ENCODE assay signal across 1 cellular context in the genomic region with DNA sequence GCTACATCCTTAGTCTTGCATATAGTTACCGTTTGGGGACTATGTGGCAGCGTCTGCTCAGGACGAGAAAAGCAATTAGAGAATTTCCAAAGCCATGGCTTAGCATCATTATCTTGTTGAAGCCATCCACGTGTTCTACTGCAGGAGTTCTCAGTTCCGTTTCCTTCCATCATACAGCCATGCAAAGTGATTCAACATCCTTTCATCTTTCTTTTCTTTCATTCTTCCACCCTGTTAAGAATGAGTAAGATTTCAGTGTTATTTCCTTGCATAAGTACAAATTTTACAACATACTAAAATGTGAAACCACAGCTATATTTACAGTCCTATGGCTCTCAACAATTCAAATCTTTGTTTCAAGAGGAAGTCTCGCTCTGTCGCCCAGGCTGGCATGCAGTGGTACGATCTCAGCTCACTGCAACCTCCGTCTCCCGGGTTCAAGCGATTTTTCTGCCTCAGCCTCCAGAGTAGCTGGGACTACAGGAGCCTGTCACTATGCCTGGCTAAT.
TF ChIP-seq lines count a peak whose summit lies in the region.

No MANE protein-coding gene starts in this region.

TF ChIP-seq in GM12878, 131 proteins besides CTCF, POLR2A, EP300 and RAD21 (continues in another document):
- TF ChIP-seq TCF12 (IDR thresholded peaks at IDR 0.05; ENCODE audit: low read depth, low read length) (no peak), TCF7 (IDR thresholded peaks at IDR 0.05; ENCODE audit: borderline replicate concordance) (peak; percentile 80), CHD4 (IDR thresholded peaks at IDR 0.05) (no peak), BMI1 (IDR thresholded peaks at IDR 0.05; ENCODE audit: borderline replicate concordance) (no peak), MEF2B (IDR thresholded peaks at IDR 0.05; ENCODE audit: partially characterized antibody, poor library complexity, severe bottlenecking) (peak; percentile 62), TARDBP (IDR thresholded peaks at IDR 0.05; ENCODE audit: borderline replicate concordance) (no peak), FOXM1 (IDR thresholded peaks at IDR 0.05; ENCODE audit: low read depth, low read length) (peak; percentile 65; the same call in 1 of the 2 replicates), JUND (IDR thresholded peaks at IDR 0.05; ENCODE audit: low read depth, low read length) (no peak), RUNX3 (IDR thresholded peaks at IDR 0.05; ENCODE audit: low read length) (peak; percentile 84), MTA3 (IDR thresholded peaks at IDR 0.05; ENCODE audit: borderline replicate concordance, low read length) (0 out of 2 replicates have a peak, but pooled peaks have one; percentile 42), SMARCA5 (IDR thresholded peaks at IDR 0.05) (no peak), ZNF274 (IDR thresholded peaks at IDR 0.05; ENCODE audit: insufficient read depth, insufficient read length) (no peak), STAT1 (conservative IDR thresholded peaks at IDR 0.05) (no peak), TBL1XR1 (IDR thresholded peaks at IDR 0.05; ENCODE audit: low read depth, low read length) (peak; percentile 59; the same call in 1 of the 2 replicates), RBBP5 (conservative IDR thresholded peaks at IDR 0.05) (no peak), TAF1 (IDR thresholded peaks at IDR 0.05; ENCODE audit: borderline replicate concordance, low read depth, low read length) (no peak), NR2C1 (IDR thresholded peaks at IDR 0.05) (no peak), ZNF217 (IDR thresholded peaks at IDR 0.05) (0 out of 2 replicates have a peak, but pooled peaks have one; percentile 38), NBN (IDR thresholded peaks at IDR 0.05) (0 out of 2 replicates have a peak, but pooled peaks have one; percentile 53), EGR1 (IDR thresholded peaks at IDR 0.05; ENCODE audit: borderline replicate concordance in 1 of 2, low read depth in 2 of 2, low read length in 2 of 2) (no peak), ZNF24 (IDR thresholded peaks at IDR 0.05) (peak; percentile 62), CHD1 (IDR thresholded peaks at IDR 0.05; ENCODE audit: low read depth, low read length) (no peak), ZSCAN29 (IDR thresholded peaks at IDR 0.05) (no peak), HDGF (IDR thresholded peaks at IDR 0.05) (no peak), POLR2AphosphoS5 (IDR thresholded peaks at IDR 0.05; ENCODE audit: low read length) (no peak), IKZF1 (conservative IDR thresholded peaks at IDR 0.05) (peak; percentile 72), KDM1A (IDR thresholded peaks at IDR 0.05; ENCODE audit: borderline replicate concordance) (no peak), YY1 (IDR thresholded peaks at IDR 0.05; ENCODE audit: low read depth, low read length) (no peak), CREM (IDR thresholded peaks at IDR 0.05; ENCODE audit: low read depth) (peak; percentile 37; the same call in 1 of the 2 replicates), DPF2 (IDR thresholded peaks at IDR 0.05) (peak; percentile 66), LARP7 (IDR thresholded peaks at IDR 0.05) (no peak), RAD51 (IDR thresholded peaks at IDR 0.05) (peak; percentile 64; the same call in 1 of the 2 replicates), NRF1 (conservative IDR thresholded peaks at IDR 0.05; ENCODE audit: low read depth, low read length) (no peak), CEBPB (IDR thresholded peaks at IDR 0.05; ENCODE audit: borderline replicate concordance in 1 of 2, low read depth in 2 of 2, low read length in 2 of 2) (no peak), EZH2 (IDR thresholded peaks at IDR 0.05; ENCODE audit: borderline replicate concordance, control insufficient read depth, low read depth, low read length) (no peak), STAT3 (IDR thresholded peaks at IDR 0.05; ENCODE audit: low read depth, low read length) (no peak)
- TF ChIP-seq, protein P1, sequence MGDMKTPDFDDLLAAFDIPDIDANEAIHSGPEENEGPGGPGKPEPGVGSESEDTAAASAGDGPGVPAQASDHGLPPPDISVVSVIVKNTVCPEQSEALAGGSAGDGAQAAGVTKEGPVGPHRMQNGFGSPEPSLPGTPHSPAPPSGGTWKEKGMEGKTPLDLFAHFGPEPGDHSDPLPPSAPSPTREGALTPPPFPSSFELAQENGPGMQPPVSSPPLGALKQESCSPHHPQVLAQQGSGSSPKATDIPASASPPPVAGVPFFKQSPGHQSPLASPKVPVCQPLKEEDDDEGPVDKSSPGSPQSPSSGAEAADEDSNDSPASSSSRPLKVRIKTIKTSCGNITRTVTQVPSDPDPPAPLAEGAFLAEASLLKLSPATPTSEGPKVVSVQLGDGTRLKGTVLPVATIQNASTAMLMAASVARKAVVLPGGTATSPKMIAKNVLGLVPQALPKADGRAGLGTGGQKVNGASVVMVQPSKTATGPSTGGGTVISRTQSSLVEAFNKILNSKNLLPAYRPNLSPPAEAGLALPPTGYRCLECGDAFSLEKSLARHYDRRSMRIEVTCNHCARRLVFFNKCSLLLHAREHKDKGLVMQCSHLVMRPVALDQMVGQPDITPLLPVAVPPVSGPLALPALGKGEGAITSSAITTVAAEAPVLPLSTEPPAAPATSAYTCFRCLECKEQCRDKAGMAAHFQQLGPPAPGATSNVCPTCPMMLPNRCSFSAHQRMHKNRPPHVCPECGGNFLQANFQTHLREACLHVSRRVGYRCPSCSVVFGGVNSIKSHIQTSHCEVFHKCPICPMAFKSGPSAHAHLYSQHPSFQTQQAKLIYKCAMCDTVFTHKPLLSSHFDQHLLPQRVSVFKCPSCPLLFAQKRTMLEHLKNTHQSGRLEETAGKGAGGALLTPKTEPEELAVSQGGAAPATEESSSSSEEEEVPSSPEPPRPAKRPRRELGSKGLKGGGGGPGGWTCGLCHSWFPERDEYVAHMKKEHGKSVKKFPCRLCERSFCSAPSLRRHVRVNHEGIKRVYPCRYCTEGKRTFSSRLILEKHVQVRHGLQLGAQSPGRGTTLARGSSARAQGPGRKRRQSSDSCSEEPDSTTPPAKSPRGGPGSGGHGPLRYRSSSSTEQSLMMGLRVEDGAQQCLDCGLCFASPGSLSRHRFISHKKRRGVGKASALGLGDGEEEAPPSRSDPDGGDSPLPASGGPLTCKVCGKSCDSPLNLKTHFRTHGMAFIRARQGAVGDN (IDR thresholded peaks at IDR 0.05), result peak; percentile 95
- TF ChIP-seq, protein P2, sequence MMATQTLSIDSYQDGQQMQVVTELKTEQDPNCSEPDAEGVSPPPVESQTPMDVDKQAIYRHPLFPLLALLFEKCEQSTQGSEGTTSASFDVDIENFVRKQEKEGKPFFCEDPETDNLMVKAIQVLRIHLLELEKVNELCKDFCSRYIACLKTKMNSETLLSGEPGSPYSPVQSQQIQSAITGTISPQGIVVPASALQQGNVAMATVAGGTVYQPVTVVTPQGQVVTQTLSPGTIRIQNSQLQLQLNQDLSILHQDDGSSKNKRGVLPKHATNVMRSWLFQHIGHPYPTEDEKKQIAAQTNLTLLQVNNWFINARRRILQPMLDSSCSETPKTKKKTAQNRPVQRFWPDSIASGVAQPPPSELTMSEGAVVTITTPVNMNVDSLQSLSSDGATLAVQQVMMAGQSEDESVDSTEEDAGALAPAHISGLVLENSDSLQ (IDR thresholded peaks at IDR 0.05), result 0 out of 2 replicates have a peak, but pooled peaks have one; percentile 7
- TF ChIP-seq, protein P3, sequence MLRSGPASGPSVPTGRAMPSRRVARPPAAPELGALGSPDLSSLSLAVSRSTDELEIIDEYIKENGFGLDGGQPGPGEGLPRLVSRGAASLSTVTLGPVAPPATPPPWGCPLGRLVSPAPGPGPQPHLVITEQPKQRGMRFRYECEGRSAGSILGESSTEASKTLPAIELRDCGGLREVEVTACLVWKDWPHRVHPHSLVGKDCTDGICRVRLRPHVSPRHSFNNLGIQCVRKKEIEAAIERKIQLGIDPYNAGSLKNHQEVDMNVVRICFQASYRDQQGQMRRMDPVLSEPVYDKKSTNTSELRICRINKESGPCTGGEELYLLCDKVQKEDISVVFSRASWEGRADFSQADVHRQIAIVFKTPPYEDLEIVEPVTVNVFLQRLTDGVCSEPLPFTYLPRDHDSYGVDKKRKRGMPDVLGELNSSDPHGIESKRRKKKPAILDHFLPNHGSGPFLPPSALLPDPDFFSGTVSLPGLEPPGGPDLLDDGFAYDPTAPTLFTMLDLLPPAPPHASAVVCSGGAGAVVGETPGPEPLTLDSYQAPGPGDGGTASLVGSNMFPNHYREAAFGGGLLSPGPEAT (IDR thresholded peaks at IDR 0.05; ENCODE audit: low read depth), result no peak
- TF ChIP-seq, protein P4, sequence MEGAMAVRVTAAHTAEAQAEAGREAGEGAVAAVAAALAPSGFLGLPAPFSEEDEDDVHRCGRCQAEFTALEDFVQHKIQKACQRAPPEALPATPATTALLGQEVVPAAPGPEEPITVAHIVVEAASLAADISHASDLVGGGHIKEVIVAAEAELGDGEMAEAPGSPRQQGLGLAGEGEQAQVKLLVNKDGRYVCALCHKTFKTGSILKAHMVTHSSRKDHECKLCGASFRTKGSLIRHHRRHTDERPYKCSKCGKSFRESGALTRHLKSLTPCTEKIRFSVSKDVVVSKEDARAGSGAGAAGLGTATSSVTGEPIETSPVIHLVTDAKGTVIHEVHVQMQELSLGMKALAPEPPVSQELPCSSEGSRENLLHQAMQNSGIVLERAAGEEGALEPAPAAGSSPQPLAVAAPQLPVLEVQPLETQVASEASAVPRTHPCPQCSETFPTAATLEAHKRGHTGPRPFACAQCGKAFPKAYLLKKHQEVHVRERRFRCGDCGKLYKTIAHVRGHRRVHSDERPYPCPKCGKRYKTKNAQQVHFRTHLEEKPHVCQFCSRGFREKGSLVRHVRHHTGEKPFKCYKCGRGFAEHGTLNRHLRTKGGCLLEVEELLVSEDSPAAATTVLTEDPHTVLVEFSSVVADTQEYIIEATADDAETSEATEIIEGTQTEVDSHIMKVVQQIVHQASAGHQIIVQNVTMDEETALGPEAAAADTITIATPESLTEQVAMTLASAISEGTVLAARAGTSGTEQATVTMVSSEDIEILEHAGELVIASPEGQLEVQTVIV (IDR thresholded peaks at IDR 0.05; ENCODE audit: borderline replicate concordance, partially characterized antibody), result no peak
- TF ChIP-seq, protein P5, sequence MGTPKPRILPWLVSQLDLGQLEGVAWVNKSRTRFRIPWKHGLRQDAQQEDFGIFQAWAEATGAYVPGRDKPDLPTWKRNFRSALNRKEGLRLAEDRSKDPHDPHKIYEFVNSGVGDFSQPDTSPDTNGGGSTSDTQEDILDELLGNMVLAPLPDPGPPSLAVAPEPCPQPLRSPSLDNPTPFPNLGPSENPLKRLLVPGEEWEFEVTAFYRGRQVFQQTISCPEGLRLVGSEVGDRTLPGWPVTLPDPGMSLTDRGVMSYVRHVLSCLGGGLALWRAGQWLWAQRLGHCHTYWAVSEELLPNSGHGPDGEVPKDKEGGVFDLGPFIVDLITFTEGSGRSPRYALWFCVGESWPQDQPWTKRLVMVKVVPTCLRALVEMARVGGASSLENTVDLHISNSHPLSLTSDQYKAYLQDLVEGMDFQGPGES (IDR thresholded peaks at IDR 0.05), result no peak
- TF ChIP-seq, protein P6, sequence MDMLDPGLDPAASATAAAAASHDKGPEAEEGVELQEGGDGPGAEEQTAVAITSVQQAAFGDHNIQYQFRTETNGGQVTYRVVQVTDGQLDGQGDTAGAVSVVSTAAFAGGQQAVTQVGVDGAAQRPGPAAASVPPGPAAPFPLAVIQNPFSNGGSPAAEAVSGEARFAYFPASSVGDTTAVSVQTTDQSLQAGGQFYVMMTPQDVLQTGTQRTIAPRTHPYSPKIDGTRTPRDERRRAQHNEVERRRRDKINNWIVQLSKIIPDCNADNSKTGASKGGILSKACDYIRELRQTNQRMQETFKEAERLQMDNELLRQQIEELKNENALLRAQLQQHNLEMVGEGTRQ (IDR thresholded peaks at IDR 0.05; ENCODE audit: borderline replicate concordance, low read depth, low read length), result no peak; the same call in 1 of the 2 replicates
- TF ChIP-seq, protein P7, sequence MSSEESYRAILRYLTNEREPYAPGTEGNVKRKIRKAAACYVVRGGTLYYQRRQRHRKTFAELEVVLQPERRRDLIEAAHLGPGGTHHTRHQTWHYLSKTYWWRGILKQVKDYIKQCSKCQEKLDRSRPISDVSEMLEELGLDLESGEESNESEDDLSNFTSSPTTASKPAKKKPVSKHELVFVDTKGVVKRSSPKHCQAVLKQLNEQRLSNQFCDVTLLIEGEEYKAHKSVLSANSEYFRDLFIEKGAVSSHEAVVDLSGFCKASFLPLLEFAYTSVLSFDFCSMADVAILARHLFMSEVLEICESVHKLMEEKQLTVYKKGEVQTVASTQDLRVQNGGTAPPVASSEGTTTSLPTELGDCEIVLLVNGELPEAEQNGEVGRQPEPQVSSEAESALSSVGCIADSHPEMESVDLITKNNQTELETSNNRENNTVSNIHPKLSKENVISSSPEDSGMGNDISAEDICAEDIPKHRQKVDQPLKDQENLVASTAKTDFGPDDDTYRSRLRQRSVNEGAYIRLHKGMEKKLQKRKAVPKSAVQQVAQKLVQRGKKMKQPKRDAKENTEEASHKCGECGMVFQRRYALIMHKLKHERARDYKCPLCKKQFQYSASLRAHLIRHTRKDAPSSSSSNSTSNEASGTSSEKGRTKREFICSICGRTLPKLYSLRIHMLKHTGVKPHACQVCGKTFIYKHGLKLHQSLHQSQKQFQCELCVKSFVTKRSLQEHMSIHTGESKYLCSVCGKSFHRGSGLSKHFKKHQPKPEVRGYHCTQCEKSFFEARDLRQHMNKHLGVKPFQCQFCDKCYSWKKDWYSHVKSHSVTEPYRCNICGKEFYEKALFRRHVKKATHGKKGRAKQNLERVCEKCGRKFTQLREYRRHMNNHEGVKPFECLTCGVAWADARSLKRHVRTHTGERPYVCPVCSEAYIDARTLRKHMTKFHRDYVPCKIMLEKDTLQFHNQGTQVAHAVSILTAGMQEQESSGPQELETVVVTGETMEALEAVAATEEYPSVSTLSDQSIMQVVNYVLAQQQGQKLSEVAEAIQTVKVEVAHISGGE (CRISPR knock-in tag; IDR thresholded peaks at IDR 0.05), result no peak
- TF ChIP-seq, protein P8, sequence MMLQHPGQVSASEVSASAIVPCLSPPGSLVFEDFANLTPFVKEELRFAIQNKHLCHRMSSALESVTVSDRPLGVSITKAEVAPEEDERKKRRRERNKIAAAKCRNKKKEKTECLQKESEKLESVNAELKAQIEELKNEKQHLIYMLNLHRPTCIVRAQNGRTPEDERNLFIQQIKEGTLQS (IDR thresholded peaks at IDR 0.05; ENCODE audit: borderline replicate concordance, extremely low read depth, low read depth, low read length), result no peak
- TF ChIP-seq, protein P9, sequence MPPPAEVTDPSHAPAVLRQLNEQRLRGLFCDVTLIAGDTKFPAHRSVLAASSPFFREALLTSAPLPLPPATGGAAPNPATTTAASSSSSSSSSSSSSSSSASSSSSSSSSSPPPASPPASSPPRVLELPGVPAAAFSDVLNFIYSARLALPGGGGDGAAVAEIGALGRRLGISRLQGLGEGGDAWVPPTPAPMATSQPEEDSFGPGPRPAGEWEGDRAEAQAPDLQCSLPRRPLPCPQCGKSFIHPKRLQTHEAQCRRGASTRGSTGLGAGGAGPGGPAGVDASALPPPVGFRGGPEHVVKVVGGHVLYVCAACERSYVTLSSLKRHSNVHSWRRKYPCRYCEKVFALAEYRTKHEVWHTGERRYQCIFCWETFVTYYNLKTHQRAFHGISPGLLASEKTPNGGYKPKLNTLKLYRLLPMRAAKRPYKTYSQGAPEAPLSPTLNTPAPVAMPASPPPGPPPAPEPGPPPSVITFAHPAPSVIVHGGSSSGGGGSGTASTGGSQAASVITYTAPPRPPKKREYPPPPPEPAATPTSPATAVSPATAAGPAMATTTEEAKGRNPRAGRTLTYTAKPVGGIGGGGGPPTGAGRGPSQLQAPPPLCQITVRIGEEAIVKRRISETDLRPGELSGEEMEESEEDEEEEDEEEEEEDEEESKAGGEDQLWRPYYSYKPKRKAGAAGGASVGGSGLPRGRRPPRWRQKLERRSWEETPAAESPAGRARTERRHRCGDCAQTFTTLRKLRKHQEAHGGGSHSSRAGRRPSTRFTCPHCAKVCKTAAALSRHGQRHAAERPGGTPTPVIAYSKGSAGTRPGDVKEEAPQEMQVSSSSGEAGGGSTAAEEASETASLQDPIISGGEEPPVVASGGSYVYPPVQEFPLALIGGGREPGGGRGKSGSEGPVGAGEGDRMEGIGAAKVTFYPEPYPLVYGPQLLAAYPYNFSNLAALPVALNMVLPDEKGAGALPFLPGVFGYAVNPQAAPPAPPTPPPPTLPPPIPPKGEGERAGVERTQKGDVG (CRISPR knock-in tag; IDR thresholded peaks at IDR 0.05), result no peak
